Comparison of ENCODE assay signal across 14 cellular contexts in the genomic region with DNA sequence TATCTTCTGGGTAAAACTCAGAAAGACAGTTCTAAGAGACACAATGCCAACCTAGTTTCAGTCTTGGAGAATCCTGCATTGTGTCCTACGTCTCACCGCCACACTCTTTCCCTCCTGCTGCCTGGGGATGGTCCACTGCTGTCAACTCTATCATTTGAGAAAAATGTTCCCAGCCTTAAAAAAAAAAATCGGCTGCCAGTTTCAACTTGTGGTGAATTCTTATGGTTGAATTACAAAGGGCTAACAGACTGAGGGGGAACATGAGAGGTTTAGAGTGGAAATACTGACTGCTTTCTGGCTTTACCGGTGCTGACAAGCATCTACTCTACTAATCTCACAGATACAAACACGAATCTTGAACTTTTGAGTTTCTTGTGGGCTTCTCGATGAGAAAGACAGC.
A peak's percentile ranks its signal among the peaks of the same experiment; 100 is the strongest.
DNase-seq lines count a peak whose midpoint lies in the region; ATAC-seq and TF ChIP-seq lines count a peak whose summit lies in the region.
"Had no signal": no experiment of that assay in that cellular context is flagged by ENCODE, and none has a peak within 500 bp of the region (broad histone marks: within the 10 kb centered on the region; RNA-seq: fewer than 3 reads in every experiment).

No MANE protein-coding gene starts in this region.

- CTCF ChIA-PET in activated CD8-positive, alpha-beta memory T cell treated with anti-CD3 and anti-CD28 coated beads, Interleukin-2, amount 10 ng/mL, durations not matched to agents 7 days and 5 days (lab: Charles Lee): interaction anchor here (0.8 kb wide), 1 partner anchor 30 kb away, joined by 3 read pairs; no protein-coding TSS in a partner anchor

- DNase-seq in activated CD8-positive, alpha-beta memory T cell treated with anti-CD3 and anti-CD28 coated beads, Interleukin-2, amount 10 ng/mL, durations not matched to agents 7 days and 5 days: peak; percentile 48
- no peak for DNase-seq in activated CD8-positive, alpha-beta memory T cell treated with anti-CD3 and anti-CD28 coated beads for 24 hours
- DNase-seq in RWPE2 (ENCODE audit: low spot score): no peak
- peak; percentile 14 for DNase-seq in fibroblast of peridontal ligament (ENCODE audit: extremely low read depth)
- DNase-seq in NCI-H82 treated with DMSO at 0.1 percent for 48 hours (lab: John Stamatoyannopoulos, UW; ENCODE audit: unreplicated experiment): no peak
- no peak for DNase-seq in NCI-H446 treated with DMSO at 0.1 percent for 48 hours (lab: John Stamatoyannopoulos, UW)
- DNase-seq in HUDEP-2 (lab: John Stamatoyannopoulos, UW; ENCODE audit: unreplicated experiment in 76 of 76): no peak
- DNase-seq: DMS53; lower lobe of right lung; NCI-H446; ovary; stimulated activated naive CD4-positive, alpha-beta T cell treated with Interleukin-2 at 50 U/mL for 16 hours had no signal

- peaks cover 61% of the 10 kb centered on the region for H3K4me1 Mint-ChIP-seq in activated CD8-positive, alpha-beta memory T cell treated with anti-CD3 and anti-CD28 coated beads, Interleukin-2, amount 10 ng/mL, durations not matched to agents 7 days and 5 days

- TF ChIP-seq CTCF in RWPE2 (IDR thresholded peaks at IDR 0.05; ENCODE audit: poor library complexity, severe bottlenecking): no peak

- peak overlapping the region; percentile 44 for H3K4me3 Mint-ChIP-seq in activated CD8-positive, alpha-beta memory T cell treated with anti-CD3 and anti-CD28 coated beads, Interleukin-2, amount 10 ng/mL, durations not matched to agents 7 days and 5 days

- no peak overlapping the region for H3K4me3 ChIP-seq in RWPE2 (ENCODE audit: severe bottlenecking)
- H3K4me3 ChIP-seq: breast epithelium, lower lobe of right lung, ovary had no signal

- no peaks in the 10 kb centered on the region for H3K9me3 ChIP-seq in RWPE2 (ENCODE audit: severe bottlenecking)
- H3K9me3 ChIP-seq: breast epithelium, lower lobe of right lung, ovary had no signal

- no peaks in the 10 kb centered on the region for H3K36me3 ChIP-seq in RWPE2 (ENCODE audit: low read depth)
- H3K36me3 ChIP-seq: breast epithelium, lower lobe of right lung, ovary had no signal

- H3K36me3 Mint-ChIP-seq in activated CD8-positive, alpha-beta memory T cell treated with anti-CD3 and anti-CD28 coated beads, Interleukin-2, amount 10 ng/mL, durations not matched to agents 7 days and 5 days: no peaks in the 10 kb centered on the region

- H3K27ac Mint-ChIP-seq in activated CD8-positive, alpha-beta memory T cell treated with anti-CD3 and anti-CD28 coated beads, Interleukin-2, amount 10 ng/mL, durations not matched to agents 7 days and 5 days: peak overlapping the region; percentile 84

- peak; percentile 50 for ATAC-seq in activated CD8-positive, alpha-beta memory T cell treated with anti-CD3 and anti-CD28 coated beads, Interleukin-2, amount 10 ng/mL, durations not matched to agents 7 days and 5 days
- ATAC-seq in GM19455 (IDR thresholded peaks at IDR 0.05; ENCODE audit: unreplicated experiment) (peak; percentile 1), RWPE2 (ENCODE audit: low read depth) (0 out of 3 replicates have a peak, but pooled peaks have one; percentile 14)
- ATAC-seq: lower lobe of right lung had no signal

- no peaks in the 10 kb centered on the region for H3K9me3 Mint-ChIP-seq in activated CD8-positive, alpha-beta memory T cell treated with anti-CD3 and anti-CD28 coated beads, Interleukin-2, amount 10 ng/mL, durations not matched to agents 7 days and 5 days (ENCODE audit: low read depth)

- H3K27me3 Mint-ChIP-seq in activated CD8-positive, alpha-beta memory T cell treated with anti-CD3 and anti-CD28 coated beads, Interleukin-2, amount 10 ng/mL, durations not matched to agents 7 days and 5 days: no peaks in the 10 kb centered on the region

- peaks cover 27% of the 10 kb centered on the region for H3K4me1 ChIP-seq in RWPE2 (ENCODE audit: insufficient read depth, poor library complexity, severe bottlenecking)
- H3K4me1 ChIP-seq: breast epithelium had no signal

- no peak overlapping the region for H3K27ac ChIP-seq in RWPE2 (ENCODE audit: poor library complexity, severe bottlenecking)
- H3K27ac ChIP-seq: breast epithelium, lower lobe of right lung, ovary had no signal

- no peaks in the 10 kb centered on the region for H3K27me3 ChIP-seq in RWPE2 (ENCODE audit: insufficient read depth, poor library complexity, severe bottlenecking)
- H3K27me3 ChIP-seq: breast epithelium, ovary had no signal

Comparison
In these comparisons a context has a peak if more than half of its experiments do, and no peak if none do; other contexts are left out.
1. DNase-seq: peak in activated CD8-positive, alpha-beta memory T cell treated with anti-CD3 and anti-CD28 coated beads, Interleukin-2, amount 10 ng/mL, durations not matched to agents 7 days and 5 days (single experiment) and fibroblast of peridontal ligament (single experiment); none in activated CD8-positive, alpha-beta memory T cell treated with anti-CD3 and anti-CD28 coated beads for 24 hours (single experiment), RWPE2 (single experiment), NCI-H82 treated with DMSO at 0.1 percent for 48 hours (single experiment), NCI-H446 treated with DMSO at 0.1 percent for 48 hours (single experiment) and HUDEP-2 (0 of 76).
2. Peak in every context shown above with its lines, with median percentiles within 50 percentile points of each other: ATAC-seq.